ENCODE assay signal across 1 cellular context in genomic region chr7:132337450-132338080, GRCh38.
TF ChIP-seq lines count a peak whose summit lies in the region.

No MANE protein-coding gene starts in this region.

TF ChIP-seq in GM23338, 12 proteins besides CTCF, POLR2A, EP300 and RAD21 (continued from another document):
- TF ChIP-seq ZNF462 (CRISPR knock-in tag; IDR thresholded peaks at IDR 0.05) (no peak), CREB1 (CRISPR knock-in tag; IDR thresholded peaks at IDR 0.05; ENCODE audit: low read depth) (no peak), REST (IDR thresholded peaks at IDR 0.05; ENCODE audit: unreplicated experiment) (no peak), ETS1 (IDR thresholded peaks at IDR 0.05) (no peak), JUNB (IDR thresholded peaks at IDR 0.05; ENCODE audit: unreplicated experiment) (no peak), EZH2phosphoT487 (IDR thresholded peaks at IDR 0.05; ENCODE audit: unreplicated experiment) (no peak), STAT1 (IDR thresholded peaks at IDR 0.05; ENCODE audit: unreplicated experiment) (no peak)
